In genomic region chr3:193869221-193870201, GRCh38 we compare ENCODE assay signal across 8 cellular contexts.
DNase-seq lines count a peak whose midpoint lies in the region; ATAC-seq and TF ChIP-seq lines count a peak whose summit lies in the region.

No MANE protein-coding gene starts in this region.

- ATAC-seq in stimulated activated naive CD8-positive, alpha-beta T cell treated with anti-CD3 and anti-CD28 coated beads, Interleukin-15, Interleukin-2, amounts not matched to agents 100 U/mL and 50 U/mL, for 24 hours, result peak; percentile 80

- in situ Hi-C loops in transverse colon (cut with MboI; ENCODE audit: low pct_ligation_motif_present in 1 of 4, low pct_unique_long_range_greater_than_20kb in 1 of 4, low sequenced_read_pairs in 3 of 4), result no loop called here

- H3K27ac Mint-ChIP-seq in activated naive CD8-positive, alpha-beta T cell treated with anti-CD3 and anti-CD28 coated beads for 36 hours, result no peak overlapping the region

- H3K27me3 ChIP-seq in iPS-20b (ENCODE audit: insufficient read depth, low read length) (peaks cover 50% of the 10 kb centered on the region), transverse colon (peaks cover 2% of the 10 kb centered on the region)

- H3K4me3 Mint-ChIP-seq in activated naive CD8-positive, alpha-beta T cell treated with anti-CD3 and anti-CD28 coated beads for 36 hours, result no peak overlapping the region

- TF ChIP-seq EP300 in transverse colon (IDR thresholded peaks at IDR 0.05; ENCODE audit: low read depth), result no peak

- H3K9me3 Mint-ChIP-seq in activated naive CD8-positive, alpha-beta T cell treated with anti-CD3 and anti-CD28 coated beads for 36 hours, result no peaks in the 10 kb centered on the region

- H3K27ac ChIP-seq in iPS-20b (ENCODE audit: low read length) (no peak overlapping the region), transverse colon (peak overlapping the region in 1 of 4 donors; percentile 25)

- peaks cover 25% of the 10 kb centered on the region for H3K27me3 Mint-ChIP-seq in activated naive CD8-positive, alpha-beta T cell treated with anti-CD3 and anti-CD28 coated beads for 36 hours

- DNase-seq in stimulated activated CD4-positive, alpha-beta T cell treated with anti-CD3 and anti-CD28 coated beads, Interleukin-15, amount 100 ng/mL, for 24 hours, result peak; percentile 56
- DNase-seq in stimulated activated CD4-positive, alpha-beta T cell treated with anti-CD3 and anti-CD28 coated beads, Interleukin-12 subunit alpha, Interleukin-12 subunit beta, amount 100 ng/mL, for 4 hours, result no peak
- peak; percentile 29 for DNase-seq in activated naive CD8-positive, alpha-beta T cell treated with anti-CD3 and anti-CD28 coated beads for 36 hours
- peak; percentile 57 for DNase-seq in stimulated activated naive CD8-positive, alpha-beta T cell treated with anti-CD3 and anti-CD28 coated beads, Interleukin-15, Interleukin-2, amounts not matched to agents 100 U/mL and 50 U/mL, for 24 hours
- DNase-seq in NCI-H146 treated with DMSO at 0.1 percent for 48 hours (lab: John Stamatoyannopoulos, UW; ENCODE audit: unreplicated experiment) (no peak), NCI-H1436 treated with DMSO at 0.1 percent for 48 hours (lab: John Stamatoyannopoulos, UW) (no peak), transverse colon (no peak)

- H3K9me3 ChIP-seq in iPS-20b (ENCODE audit: insufficient read depth, low read depth, low read length) (no peaks in the 10 kb centered on the region), transverse colon (no peaks in the 10 kb centered on the region)

- H3K36me3 ChIP-seq in iPS-20b (ENCODE audit: insufficient read depth, low read depth, low read length), result no peaks in the 10 kb centered on the region
- no peaks in the 10 kb centered on the region for H3K36me3 ChIP-seq in transverse colon

- peaks cover 5% of the 10 kb centered on the region for H3K4me1 Mint-ChIP-seq in activated naive CD8-positive, alpha-beta T cell treated with anti-CD3 and anti-CD28 coated beads for 36 hours

- no peak for TF ChIP-seq CTCF in transverse colon (IDR thresholded peaks at IDR 0.05)

- H3K9ac ChIP-seq in iPS-20b (ENCODE audit: low read depth, low read length), result peak overlapping the region; percentile 35; the same call in 1 of the 2 replicates

- H3K4me1 ChIP-seq in iPS-20b (ENCODE audit: insufficient read depth, low read length) (peaks cover 22% of the 10 kb centered on the region), transverse colon (peaks cover 3 to 46% (median 21%) of the 10 kb centered on the region in 4 donors)

- H3K36me3 Mint-ChIP-seq in activated naive CD8-positive, alpha-beta T cell treated with anti-CD3 and anti-CD28 coated beads for 36 hours, result no peaks in the 10 kb centered on the region

- H3K4me3 ChIP-seq in iPS-20b (ENCODE audit: low read length) (peak overlapping the region; percentile 4; the same call in 1 of the 2 replicates), transverse colon (no peak overlapping the region)

- intact Hi-C loops in transverse colon (cut with DNase I; ENCODE audit: low total_unique reads), result no loop called here

- WGBS in transverse colon (ENCODE audit: low coverage in 1 of 2), 2 donors, result 65 to 90% methylated on average over 4 to 70 of the region's 71 CpGs

- no peak for TF ChIP-seq POLR2A in transverse colon (IDR thresholded peaks at IDR 0.05)

Comparison
In these comparisons a context has a peak if more than half of its experiments do, and no peak if none do; other contexts are left out.
1. DNase-seq: peak in stimulated activated CD4-positive, alpha-beta T cell treated with anti-CD3 and anti-CD28 coated beads, Interleukin-15, amount 100 ng/mL, for 24 hours (single experiment), activated naive CD8-positive, alpha-beta T cell treated with anti-CD3 and anti-CD28 coated beads for 36 hours (single experiment) and stimulated activated naive CD8-positive, alpha-beta T cell treated with anti-CD3 and anti-CD28 coated beads, Interleukin-15, Interleukin-2, amounts not matched to agents 100 U/mL and 50 U/mL, for 24 hours (single experiment); none in stimulated activated CD4-positive, alpha-beta T cell treated with anti-CD3 and anti-CD28 coated beads, Interleukin-12 subunit alpha, Interleukin-12 subunit beta, amount 100 ng/mL, for 4 hours (single experiment), NCI-H146 treated with DMSO at 0.1 percent for 48 hours (single experiment), NCI-H1436 treated with DMSO at 0.1 percent for 48 hours (single experiment) and transverse colon (single experiment).